Comparison of ENCODE assay signal across 28 cellular contexts in the genomic region with DNA sequence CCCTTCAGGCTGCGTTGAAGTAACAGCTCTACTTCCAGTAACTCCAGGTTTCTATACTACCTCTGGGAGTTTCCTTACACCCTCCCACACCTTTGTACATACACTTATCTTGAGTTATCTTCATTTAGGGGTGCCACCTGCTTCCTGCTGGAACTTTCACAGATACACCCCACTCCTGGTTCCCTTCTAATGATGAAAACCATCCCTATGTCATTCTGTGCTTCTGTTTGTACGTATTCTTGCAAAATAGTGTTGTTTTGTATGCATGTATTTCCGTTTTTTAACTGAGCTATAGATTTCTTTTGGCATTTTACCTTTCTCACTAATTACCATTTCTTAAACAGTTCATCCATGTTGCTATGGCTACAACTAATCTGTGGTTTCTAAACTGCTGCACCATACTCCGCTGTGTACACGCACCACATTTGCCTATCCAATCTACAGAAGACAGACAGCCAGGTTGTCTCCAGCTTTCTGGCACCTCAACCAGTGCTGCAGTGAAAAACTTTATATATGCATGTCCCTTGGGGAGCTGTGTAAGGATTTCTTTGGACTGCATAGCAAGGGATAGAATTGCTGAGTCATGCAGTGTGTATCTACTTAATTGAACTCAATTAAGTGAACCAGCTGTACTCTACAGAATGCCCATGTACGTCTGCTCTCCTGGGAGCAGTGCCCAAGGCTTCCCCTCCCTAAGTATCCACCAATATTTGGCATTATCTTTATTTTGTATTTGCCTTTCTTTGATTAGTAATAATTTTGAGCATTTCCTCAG.
"Had no signal": no experiment of that assay in that cellular context is flagged by ENCODE, and none has a peak within 500 bp of the region (broad histone marks: within the 10 kb centered on the region; RNA-seq: fewer than 3 reads in every experiment).

No MANE protein-coding gene starts in this region.

- ATAC-seq: activated T-cell treated with anti-CD3 and anti-CD28 coated beads, Interleukin-2, amount 50 U/mL, for 4 hours; activated T-helper 17 cell treated with anti-CD3 and anti-CD28 coated beads, Interleukin-2, amount 50 U/mL, for 72 hours; gastrocnemius medialis; natural killer cell; WTC11 had no signal

- H3K36me3 ChIP-seq: brain microvascular endothelial cell, gastrocnemius medialis, left ventricle myocardium inferior, neural progenitor cell, right atrium auricular region, spleen, tibial nerve had no signal

- DNase-seq: activated CD4-positive, alpha-beta memory T cell treated with anti-CD3 and anti-CD28 coated beads, Interleukin-2, amount 10 ng/mL, durations not matched to agents 7 days and 5 days; activated CD4-positive, alpha-beta T cell treated with anti-CD3 and anti-CD28 coated beads for 1 hour; activated CD4-positive, alpha-beta T cell treated with anti-CD3 and anti-CD28 coated beads, Interleukin-2, amount 10 ng/mL, durations not matched to agents 7 days and 5 days; activated gamma-delta T cell treated with Interleukin-2 at 50 U/mL for 16 hours; activated naive CD4-positive, alpha-beta T cell treated with anti-CD3 and anti-CD28 coated beads, Interleukin-2, amount 50 U/mL, for 16 hours; activated T-cell treated with anti-CD3 and anti-CD28 coated beads, Interleukin-2, amount 50 U/mL, for 4 hours; amniotic stem cell; brain microvascular endothelial cell; dorsolateral prefrontal cortex; effector memory CD4-positive, alpha-beta T cell; gastrocnemius medialis; glutamatergic neuron; islet precursor cell; left ventricle myocardium inferior; mesendoderm; natural killer cell; occipital lobe; spleen; stimulated activated CD4-positive, alpha-beta T cell treated with anti-CD3 and anti-CD28 coated beads, Interleukin-2, amount 100 ng/mL, for 48 hours; stimulated activated naive CD4-positive, alpha-beta T cell treated with Interleukin-2 at 50 U/mL for 16 hours had no signal

- H3K4me3 ChIP-seq: coronary artery, dorsolateral prefrontal cortex, gastrocnemius medialis, left ventricle myocardium inferior, lung, neural progenitor cell, right atrium auricular region, spleen, tibial nerve had no signal

- H3K27ac ChIP-seq: brain microvascular endothelial cell, coronary artery, dorsolateral prefrontal cortex, gastrocnemius medialis, left ventricle myocardium inferior, neural progenitor cell, parathyroid adenoma, right atrium auricular region, spleen, tibial nerve had no signal

- H3K4me1 ChIP-seq: gastrocnemius medialis, left ventricle myocardium inferior, right atrium auricular region, spleen, tibial nerve had no signal

- H3K9me3 ChIP-seq: gastrocnemius medialis had no signal
